ENCODE assay signal across 2 cellular contexts in genomic region chr12:68435238-68435637, GRCh38.
TF ChIP-seq lines count a peak whose summit lies in the region.

No MANE protein-coding gene starts in this region.

TF ChIP-seq in HepG2, 621 proteins besides CTCF, POLR2A, EP300 and RAD21:
- TF ChIP-seq RBAK (CRISPR knock-in tag; IDR thresholded peaks at IDR 0.05) (0 out of 2 replicates have a peak, but pooled peaks have one; percentile 23), XRCC5 (optimal IDR thresholded peaks at IDR 0.05; ENCODE audit: low read length) (no peak), ZNF276 (CRISPR knock-in tag; IDR thresholded peaks at IDR 0.05; ENCODE audit: low read depth) (no peak), SKI (IDR thresholded peaks at IDR 0.05; ENCODE audit: partially characterized antibody) (no peak)

TF ChIP-seq in GM12878, 131 proteins besides CTCF, POLR2A, EP300 and RAD21:
- no peak for TF ChIP-seq CHD1 (IDR thresholded peaks at IDR 0.05; ENCODE audit: low read depth, low read length)
- peak; percentile 54; the same call in 1 of the 2 replicates for TF ChIP-seq ZNF217 (IDR thresholded peaks at IDR 0.05)
- TF ChIP-seq, protein P1, sequence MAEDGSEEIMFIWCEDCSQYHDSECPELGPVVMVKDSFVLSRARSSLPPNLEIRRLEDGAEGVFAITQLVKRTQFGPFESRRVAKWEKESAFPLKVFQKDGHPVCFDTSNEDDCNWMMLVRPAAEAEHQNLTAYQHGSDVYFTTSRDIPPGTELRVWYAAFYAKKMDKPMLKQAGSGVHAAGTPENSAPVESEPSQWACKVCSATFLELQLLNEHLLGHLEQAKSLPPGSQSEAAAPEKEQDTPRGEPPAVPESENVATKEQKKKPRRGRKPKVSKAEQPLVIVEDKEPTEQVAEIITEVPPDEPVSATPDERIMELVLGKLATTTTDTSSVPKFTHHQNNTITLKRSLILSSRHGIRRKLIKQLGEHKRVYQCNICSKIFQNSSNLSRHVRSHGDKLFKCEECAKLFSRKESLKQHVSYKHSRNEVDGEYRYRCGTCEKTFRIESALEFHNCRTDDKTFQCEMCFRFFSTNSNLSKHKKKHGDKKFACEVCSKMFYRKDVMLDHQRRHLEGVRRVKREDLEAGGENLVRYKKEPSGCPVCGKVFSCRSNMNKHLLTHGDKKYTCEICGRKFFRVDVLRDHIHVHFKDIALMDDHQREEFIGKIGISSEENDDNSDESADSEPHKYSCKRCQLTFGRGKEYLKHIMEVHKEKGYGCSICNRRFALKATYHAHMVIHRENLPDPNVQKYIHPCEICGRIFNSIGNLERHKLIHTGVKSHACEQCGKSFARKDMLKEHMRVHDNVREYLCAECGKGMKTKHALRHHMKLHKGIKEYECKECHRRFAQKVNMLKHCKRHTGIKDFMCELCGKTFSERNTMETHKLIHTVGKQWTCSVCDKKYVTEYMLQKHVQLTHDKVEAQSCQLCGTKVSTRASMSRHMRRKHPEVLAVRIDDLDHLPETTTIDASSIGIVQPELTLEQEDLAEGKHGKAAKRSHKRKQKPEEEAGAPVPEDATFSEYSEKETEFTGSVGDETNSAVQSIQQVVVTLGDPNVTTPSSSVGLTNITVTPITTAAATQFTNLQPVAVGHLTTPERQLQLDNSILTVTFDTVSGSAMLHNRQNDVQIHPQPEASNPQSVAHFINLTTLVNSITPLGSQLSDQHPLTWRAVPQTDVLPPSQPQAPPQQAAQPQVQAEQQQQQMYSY (CRISPR knock-in tag; IDR thresholded peaks at IDR 0.05) = no peak
- TF ChIP-seq, protein P2, sequence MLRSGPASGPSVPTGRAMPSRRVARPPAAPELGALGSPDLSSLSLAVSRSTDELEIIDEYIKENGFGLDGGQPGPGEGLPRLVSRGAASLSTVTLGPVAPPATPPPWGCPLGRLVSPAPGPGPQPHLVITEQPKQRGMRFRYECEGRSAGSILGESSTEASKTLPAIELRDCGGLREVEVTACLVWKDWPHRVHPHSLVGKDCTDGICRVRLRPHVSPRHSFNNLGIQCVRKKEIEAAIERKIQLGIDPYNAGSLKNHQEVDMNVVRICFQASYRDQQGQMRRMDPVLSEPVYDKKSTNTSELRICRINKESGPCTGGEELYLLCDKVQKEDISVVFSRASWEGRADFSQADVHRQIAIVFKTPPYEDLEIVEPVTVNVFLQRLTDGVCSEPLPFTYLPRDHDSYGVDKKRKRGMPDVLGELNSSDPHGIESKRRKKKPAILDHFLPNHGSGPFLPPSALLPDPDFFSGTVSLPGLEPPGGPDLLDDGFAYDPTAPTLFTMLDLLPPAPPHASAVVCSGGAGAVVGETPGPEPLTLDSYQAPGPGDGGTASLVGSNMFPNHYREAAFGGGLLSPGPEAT (IDR thresholded peaks at IDR 0.05; ENCODE audit: low read depth) = no peak
- no peak for TF ChIP-seq TCF7 (IDR thresholded peaks at IDR 0.05; ENCODE audit: borderline replicate concordance)
TF ChIP-seq in GM12878: peak in this region for 1.
